8 cellular contexts compared by ENCODE assay signal in the genomic region with DNA sequence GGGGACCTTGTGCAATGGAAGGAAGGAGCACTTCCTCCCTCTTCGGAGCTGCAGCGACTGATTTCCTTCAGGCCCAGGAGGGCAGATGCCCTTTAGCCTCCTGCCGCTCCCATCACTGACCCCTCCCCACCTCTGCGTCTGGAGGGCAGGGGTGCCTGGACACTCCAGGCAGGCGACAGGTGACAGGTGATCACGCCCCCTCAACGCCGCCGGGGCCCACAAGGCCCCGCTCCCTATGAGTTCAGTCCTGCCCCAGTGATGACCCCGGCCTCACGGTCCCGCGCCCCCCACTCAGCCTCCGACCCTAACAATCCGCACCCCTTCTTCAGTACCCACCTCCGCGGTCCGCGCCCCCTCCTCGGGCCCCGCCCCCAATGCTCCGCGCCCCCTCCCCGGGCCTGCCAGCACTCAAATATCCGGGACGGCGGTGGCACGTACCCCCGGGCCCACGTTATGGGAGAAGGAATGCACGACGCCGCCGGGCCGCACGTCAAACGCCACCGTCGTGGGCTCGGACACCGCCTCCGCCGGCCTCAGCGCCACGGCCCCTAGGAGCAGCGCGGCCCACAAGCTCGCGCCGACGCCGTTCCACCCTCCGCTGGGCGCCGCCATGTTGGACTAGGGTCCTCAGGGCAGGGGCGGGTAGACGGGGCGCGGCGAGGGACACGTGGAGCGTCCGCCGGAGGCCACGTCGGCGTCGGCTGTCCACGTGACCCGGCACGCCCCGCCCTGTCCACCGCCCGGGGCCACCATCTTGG. TPM values are rescaled to one million over a fixed set of nuclear protein-coding genes. Genes with fewer than 3 reads are reported as not detected.
DNase-seq lines count a peak whose midpoint lies in the region; TF ChIP-seq lines count a peak whose summit lies in the region.

A gene (minus strand): TSS at position 620 of the 758 bp plus-strand sequence. CDS start 8 bp downstream, at position 612.

- H3K9ac ChIP-seq in H9 (ENCODE audit: extremely low read depth, insufficient read length, low read length), result peak within 1 kb of the TSS; percentile 79
- H3K9ac ChIP-seq in neuronal stem cell (ENCODE audit: low read depth, low read length, poor library complexity), result peak within 1 kb of the TSS; percentile 97

- H3K79me1 ChIP-seq in H9 (ENCODE audit: insufficient read depth, low read depth, low read length, poor library complexity, severe bottlenecking) (no peaks in the 10 kb centered on the region), neuronal stem cell (ENCODE audit: low read depth, low read length) (peaks cover 8% of the 10 kb centered on the region)

- H3K14ac ChIP-seq in H9 (ENCODE audit: insufficient read depth, low read length), result peak within 1 kb of the TSS; percentile 26; the same call in 1 of the 2 replicates
- no peak within 1 kb of the TSS for H3K14ac ChIP-seq in neuronal stem cell (ENCODE audit: low read length)

- H3K27ac Mint-ChIP-seq in H9, result peak within 1 kb of the TSS; percentile 2 to 96 (median 85); a peak in 4 of 7 replicates

- H3K4me2 ChIP-seq in H9 (ENCODE audit: insufficient read depth, insufficient read length, low read length) (peak within 1 kb of the TSS; percentile 79), neuronal stem cell (ENCODE audit: insufficient read depth, low read length, poor library complexity, severe bottlenecking) (peak within 1 kb of the TSS; percentile 86)

- peak within 1 kb of the TSS; percentile 82 for H2AFZ ChIP-seq in H9 (ENCODE audit: low read length)
- H2AFZ ChIP-seq in neuronal stem cell (ENCODE audit: low read length), result peak within 1 kb of the TSS; percentile 95

- no peak for TF ChIP-seq CTCF in H9 (conservative IDR thresholded peaks at IDR 0.05)

- no peak within 1 kb of the TSS for H2BK5ac ChIP-seq in H9 (ENCODE audit: insufficient read length, low read length)
- H2BK5ac ChIP-seq in neuronal stem cell (ENCODE audit: low read length), result peak within 1 kb of the TSS; percentile 66

- H3K4me3 Mint-ChIP-seq in H9, result peak within 1 kb of the TSS; percentile 93 to 97

- H2BK120ac ChIP-seq in H9 (ENCODE audit: low read depth, low read length, poor library complexity, severe bottlenecking), result no peak within 1 kb of the TSS
- H2BK120ac ChIP-seq in neuronal stem cell (ENCODE audit: low read depth, low read length), result no peak within 1 kb of the TSS

- peaks cover 5 to 10% of the 10 kb centered on the region in 2 experiments for H3K4me1 Mint-ChIP-seq in H9

- H3K56ac ChIP-seq in H9 (ENCODE audit: insufficient read length, low read depth, low read length), result no peak within 1 kb of the TSS

- H2BK12ac ChIP-seq in H9 (ENCODE audit: insufficient read length, low read depth, low read length) (no peak within 1 kb of the TSS), neuronal stem cell (ENCODE audit: low read length) (no peak within 1 kb of the TSS)

- no peak within 1 kb of the TSS for H2BK20ac ChIP-seq in H9 (ENCODE audit: low read depth, low read length, poor library complexity, severe bottlenecking)

- no peak within 1 kb of the TSS for H3K27ac ChIP-seq in H9 (ENCODE audit: insufficient read length, low read depth, low read length)
- peak within 1 kb of the TSS; percentile 56 for H3K27ac ChIP-seq in SJSA1
- peak within 1 kb of the TSS; percentile 24 for H3K27ac ChIP-seq in neuronal stem cell (replicated peaks; ENCODE audit: low read length)

- H4K91ac ChIP-seq in H9 (ENCODE audit: insufficient read length, low read depth, low read length) (no peak within 1 kb of the TSS), neuronal stem cell (ENCODE audit: low read depth, low read length, poor library complexity) (peak within 1 kb of the TSS; percentile 92)

- no peaks in the 10 kb centered on the region for H4K20me1 ChIP-seq in H9 (ENCODE audit: control insufficient read depth, insufficient read depth, insufficient read length)

- H3K9me3 ChIP-seq in H9 (ENCODE audit: control insufficient read depth, low read depth, low read length) (no peaks in the 10 kb centered on the region), SJSA1 (replicated peaks) (no peaks in the 10 kb centered on the region; the same call in 1 of the 2 replicates), neuronal stem cell (replicated peaks in 1 of 2; ENCODE audit: control insufficient read depth in 2 of 2, insufficient read depth in 1 of 2, low read depth in 1 of 2, low read length in 2 of 2) (no peaks in the 10 kb centered on the region)

- WGBS in H9 (ENCODE audit: extremely low coverage, insufficient read length, low lambda C conversion rate), result no CpG with 5 or more reads among the region's 75 CpGs
- no CpG with 5 or more reads among the region's 75 CpGs for WGBS in neuronal stem cell (ENCODE audit: extremely low coverage in 2 of 2, insufficient read length in 2 of 2, insufficient replicate concordance in 1 of 2), 2 donors

- no peaks in the 10 kb centered on the region for H3K4me1 ChIP-seq in H9 (ENCODE audit: insufficient read depth, low read length)
- peaks cover 14% of the 10 kb centered on the region for H3K4me1 ChIP-seq in SJSA1 (replicated peaks)
- peaks cover 1 to 7% of the 10 kb centered on the region in 2 donors for H3K4me1 ChIP-seq in neuronal stem cell (ENCODE audit: control insufficient read depth in 2 of 2, insufficient read depth in 1 of 2, low read depth in 1 of 2, low read length in 2 of 2)

- H2AK5ac ChIP-seq in H9 (ENCODE audit: insufficient read length, low read length) (no peak within 1 kb of the TSS), neuronal stem cell (ENCODE audit: low read depth, low read length) (peak within 1 kb of the TSS; percentile 74)

- H4K5ac ChIP-seq in H9 (ENCODE audit: insufficient read length, low read depth, low read length), result no peak within 1 kb of the TSS

- H3K4ac ChIP-seq in H9 (ENCODE audit: low read depth, low read length) (no peak within 1 kb of the TSS), neuronal stem cell (ENCODE audit: low read length) (no peak within 1 kb of the TSS)

- peaks cover 6 to 21% (median 12%) of the 10 kb centered on the region in 3 experiments; a peak in 6 of 7 replicates for H3K36me3 Mint-ChIP-seq in H9 (ENCODE audit: insufficient read depth in 1 of 3, low read depth in 3 of 3)

- peaks cover 6% of the 10 kb centered on the region for H3K23me2 ChIP-seq in H9 (ENCODE audit: insufficient read length, low read depth, low read length, poor library complexity, severe bottlenecking)

- H3K27me3 ChIP-seq in H9 (ENCODE audit: insufficient read depth, low read length), result no peaks in the 10 kb centered on the region
- H3K27me3 ChIP-seq in SJSA1 (replicated peaks), result no peaks in the 10 kb centered on the region
- no peaks in the 10 kb centered on the region for H3K27me3 ChIP-seq in neuronal stem cell (ENCODE audit: control insufficient read depth in 3 of 3, insufficient read depth in 3 of 3, low read depth in 1 of 3, low read length in 3 of 3)

- H3K27me3 Mint-ChIP-seq in H9 (ENCODE audit: low read depth), result no peaks in the 10 kb centered on the region

- H4K8ac ChIP-seq in H9 (replicated peaks; ENCODE audit: insufficient read length, low read depth, low read length), result no peak within 1 kb of the TSS
- H4K8ac ChIP-seq in neuronal stem cell (ENCODE audit: low read depth, low read length), result peak within 1 kb of the TSS; percentile 82

- H3K79me2 ChIP-seq in H9 (ENCODE audit: insufficient read depth, low read length), result no peaks in the 10 kb centered on the region

- H3K23ac ChIP-seq in H9 (ENCODE audit: insufficient read length, low read depth, low read length) (no peak within 1 kb of the TSS), neuronal stem cell (ENCODE audit: low read depth, low read length, poor library complexity) (peak within 1 kb of the TSS; percentile 99)

- DNase-seq in Daoy (ENCODE audit: low read depth) (peak; percentile 96), H9 (peak; percentile 92), NAMALWA (ENCODE audit: low spot score) (peak; percentile 91), SJSA1 (ENCODE audit: low read depth in 1 of 2, low spot score in 2 of 2) (peak; percentile 70 to 95), foreskin melanocyte (peak; percentile 62), neuronal stem cell (ENCODE audit: low spot score) (peak; percentile 87), stromal cell of bone marrow (ENCODE audit: low read depth) (peak; percentile 74)
- DNase-seq in activated gamma-delta T cell treated with anti-CD3 and anti-CD28 coated beads, Interleukin-2, amount 50 U/mL, for 16 hours (ENCODE audit: low read depth), result peak; percentile 87

- H2BK15ac ChIP-seq in H9 (ENCODE audit: low read depth, low read length), result no peak within 1 kb of the TSS
- no peak within 1 kb of the TSS for H2BK15ac ChIP-seq in neuronal stem cell (ENCODE audit: low read length)

- peak within 1 kb of the TSS; percentile 86 for H3K4me3 ChIP-seq in SJSA1
- H3K4me3 ChIP-seq in neuronal stem cell (ENCODE audit: low read length in 2 of 2), result peak within 1 kb of the TSS; percentile 98

- no peaks in the 10 kb centered on the region for H3K9me3 Mint-ChIP-seq in H9

- H3K18ac ChIP-seq in H9 (ENCODE audit: insufficient read length, low read depth, low read length) (no peak within 1 kb of the TSS), neuronal stem cell (ENCODE audit: low read length) (peak within 1 kb of the TSS; percentile 98)

- no peak within 1 kb of the TSS for H3T11ph ChIP-seq in H9 (ENCODE audit: low read length)

- peaks cover 49% of the 10 kb centered on the region for H3K36me3 ChIP-seq in SJSA1
- H3K36me3 ChIP-seq in neuronal stem cell (replicated peaks in 1 of 2; ENCODE audit: control insufficient read depth in 2 of 2, insufficient read depth in 2 of 2, low read length in 2 of 2), result peaks cover 6 to 33% of the 10 kb centered on the region in 2 donors

RNA-seq across cellular contexts. Expression of the gene that starts here (rescaled TPM):
- 154 and 171 TPM in 2 replicates for total RNA-seq in Daoy (2014; rRNA removed; shearing (Covaris generic))
- 43.4 and 47.0 TPM in 2 replicates for total RNA-seq in H9 (2021)
- total RNA-seq in SJSA1 (2014; rRNA removed; shearing (Covaris generic)), result 214 and 250 TPM in 2 replicates
- 33.5 TPM for polyA plus RNA-seq in neuronal stem cell (2013, experiment 1 of 2)
- 33.9 TPM for polyA plus RNA-seq in neuronal stem cell (2013, experiment 2 of 2)
